9 cellular contexts compared by ENCODE assay signal in the genomic region with DNA sequence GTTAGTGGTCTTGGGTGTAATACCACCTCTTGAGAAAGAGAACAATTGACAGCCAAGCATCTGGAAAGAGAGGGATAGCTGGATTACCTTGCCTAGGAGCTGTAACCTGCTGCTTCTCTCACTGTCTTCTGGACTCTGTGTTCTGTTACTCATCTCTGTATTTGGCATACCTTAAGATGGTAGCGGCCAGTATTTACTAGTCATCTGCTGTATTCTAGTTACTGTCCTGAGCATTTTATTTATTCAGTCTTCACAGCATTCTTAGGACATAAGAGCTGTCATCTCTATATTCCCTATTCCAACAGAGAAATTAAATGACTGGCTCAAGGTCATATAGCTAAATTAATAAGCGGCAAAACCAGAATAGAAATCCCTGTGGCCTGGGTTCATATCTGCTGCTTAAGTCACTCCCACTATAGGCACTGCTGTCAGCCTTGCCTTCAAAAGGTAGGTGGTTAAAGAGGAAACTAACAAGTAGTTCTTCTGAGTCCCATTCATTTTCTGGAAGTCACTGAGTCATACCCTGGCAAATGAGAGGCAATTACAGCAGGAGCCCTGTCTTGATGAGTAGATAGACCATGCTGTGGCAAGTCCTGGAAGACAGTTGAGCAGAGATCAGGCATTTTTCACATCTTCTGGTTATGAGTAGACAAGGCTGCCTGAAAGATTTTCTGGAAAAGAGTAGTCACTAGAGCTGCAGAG.
A peak's percentile ranks its signal among the peaks of the same experiment; 100 is the strongest.
DNase-seq lines count a peak whose midpoint lies in the region; ATAC-seq and TF ChIP-seq lines count a peak whose summit lies in the region.
"Had no signal": no experiment of that assay in that cellular context is flagged by ENCODE, and none has a peak within 500 bp of the region (broad histone marks: within the 10 kb centered on the region; RNA-seq: fewer than 3 reads in every experiment).

No MANE protein-coding gene starts in this region.

- TF ChIP-seq EP300 in SK-N-SH (IDR thresholded peaks at IDR 0.05; ENCODE audit: borderline replicate concordance in 1 of 2, low read depth in 1 of 2, low read length in 1 of 2), result no peak
- no peak for TF ChIP-seq EP300 in sigmoid colon (IDR thresholded peaks at IDR 0.05)

- H3K4me2 ChIP-seq in SK-N-SH, result peak overlapping the region; percentile 59; the same call in 1 of the 2 replicates

- H3K4me1 ChIP-seq in SK-N-SH (ENCODE audit: control insufficient read depth in 1 of 2, insufficient read depth in 2 of 2, low read depth in 1 of 2, low read length in 1 of 2), result peaks cover 5 to 13% of the 10 kb centered on the region in 2 experiments; a peak in 2 of 4 replicates
- no peaks in the 10 kb centered on the region for H3K4me1 ChIP-seq in esophagus (ENCODE audit: control insufficient read depth in 2 of 2, insufficient read depth in 2 of 2, low read length in 1 of 2)
- H3K4me1 ChIP-seq in sigmoid colon, result peaks cover 0 to 31% (median 27%) of the 10 kb centered on the region in 4 donors

- H3K36me3 ChIP-seq in SK-N-SH (replicated peaks in 1 of 2; ENCODE audit: control insufficient read depth in 1 of 2, insufficient read depth in 2 of 2, low read length in 1 of 2) (peaks cover 24% of the 10 kb centered on the region in 2 experiments), esophagus (ENCODE audit: control insufficient read depth in 2 of 2, insufficient read depth in 2 of 2, low read length in 1 of 2) (peaks cover 4 to 5% of the 10 kb centered on the region in 2 donors), sigmoid colon (peaks cover 9 to 35% (median 16%) of the 10 kb centered on the region in 4 donors)

- H3K27me3 ChIP-seq in SK-N-SH (ENCODE audit: insufficient read depth) (no peaks in the 10 kb centered on the region), esophagus (ENCODE audit: control insufficient read depth in 1 of 2, insufficient read depth in 2 of 2, low read length in 2 of 2) (no peaks in the 10 kb centered on the region), sigmoid colon (no peaks in the 10 kb centered on the region)

- ATAC-seq in GM19463 (IDR thresholded peaks at IDR 0.05; ENCODE audit: unreplicated experiment), result no peak

- H3F3A ChIP-seq in SK-N-SH (replicated peaks; ENCODE audit: insufficient read depth), result peaks cover 27% of the 10 kb centered on the region

- H2AFZ ChIP-seq in SK-N-SH (ENCODE audit: low read depth), result no peak overlapping the region

- TF ChIP-seq RAD21 in SK-N-SH (IDR thresholded peaks at IDR 0.05; ENCODE audit: low read length), result no peak

- TF ChIP-seq CTCF in SK-N-SH (IDR thresholded peaks at IDR 0.05) (no peak), sigmoid colon (IDR thresholded peaks at IDR 0.05) (no peak)

- POLR2A ChIA-PET in SK-N-SH (lab: Yijun Ruan, JAX), result interaction anchor here (3.7 kb wide), 1 partner anchor 113 kb away, joined by 18 read pairs; no protein-coding TSS in a partner anchor

- WGBS in SK-N-SH (ENCODE audit: low lambda C conversion rate), result 63% methylated on average over 2 of the region's 2 CpGs
- WGBS in esophagus, 2 donors, result 55 to 56% methylated on average over 2 of the region's 2 CpGs
- 91 to 93% methylated on average over 2 of the region's 2 CpGs for WGBS in sigmoid colon, 2 donors

- CTCF ChIA-PET in SK-N-SH (lab: Yijun Ruan, JAX), result interaction anchor here (0.6 to 10.0 kb wide), 27 partner anchors 9 to 328 kb away, joined by 3 to 112 read pairs (median 5); a partner anchor contains a TSS

- peaks cover 77% of the 10 kb centered on the region for H3K79me2 ChIP-seq in SK-N-SH (ENCODE audit: insufficient read depth)

- H4K20me1 ChIP-seq in SK-N-SH (ENCODE audit: insufficient read depth), result peaks cover 59% of the 10 kb centered on the region

- DNase-seq in SIG-M5 treated with dmso at 0.1 percent for 504 hours (lab: John Stamatoyannopoulos, UW; ENCODE audit: unreplicated experiment) (peak; percentile 56), SIG-M5 (lab: John Stamatoyannopoulos, UW) (no peak), SK-N-SH (no peak), sigmoid colon (no peak), NCI-H2081 treated with DMSO at 0.1 percent for 48 hours (lab: John Stamatoyannopoulos, UW) (no peak), NCI-H82 treated with DMSO at 0.1 percent for 48 hours (lab: John Stamatoyannopoulos, UW; ENCODE audit: unreplicated experiment) (no peak)

- TF ChIP-seq POLR2A in sigmoid colon (IDR thresholded peaks at IDR 0.05), result no peak

- H3K9me3 ChIP-seq in SK-N-SH (no peaks in the 10 kb centered on the region), esophagus (ENCODE audit: control insufficient read depth in 2 of 2, insufficient read depth in 1 of 2, low read depth in 1 of 2, low read length in 1 of 2) (no peaks in the 10 kb centered on the region), sigmoid colon (no peaks in the 10 kb centered on the region)

- H3K9ac ChIP-seq in SK-N-SH, result no peak overlapping the region

- intact Hi-C loops in sigmoid colon (cut with DNase I), result loop anchor here (2.0 kb wide), 1 partner anchor 67 kb away; a partner anchor contains a TSS

- H3K4me3 ChIP-seq in SK-N-SH (ENCODE audit: low read depth in 2 of 2, low read length in 1 of 2) (no peak overlapping the region), esophagus (ENCODE audit: low read depth in 1 of 2, low read length in 2 of 2) (no peak overlapping the region), sigmoid colon (no peak overlapping the region)

- H3K27ac ChIP-seq in SK-N-SH (ENCODE audit: low read depth in 2 of 2, low read length in 1 of 2) (peak overlapping the region; percentile 34 to 69; a peak in 3 of 4 replicates), esophagus (ENCODE audit: low read depth in 2 of 2, low read length in 1 of 2) (peak overlapping the region; percentile 36 to 47), sigmoid colon (peak overlapping the region; percentile 4 to 63 (median 50))
- H3K27ac ChIP-seq: C4-2B had no signal

- H3K9me2 ChIP-seq in SK-N-SH, result no peaks in the 10 kb centered on the region

TF ChIP-seq in SK-N-SH, 30 proteins besides CTCF, POLR2A, EP300 and RAD21 (continues in another document):
- no peak for TF ChIP-seq TEAD4 (IDR thresholded peaks at IDR 0.05; ENCODE audit: borderline replicate concordance, insufficient read depth)
- TF ChIP-seq TCF12 (IDR thresholded peaks at IDR 0.05), result peak; percentile 54; the same call in 1 of the 2 replicates
- no peak for TF ChIP-seq CHD2 (IDR thresholded peaks at IDR 0.05; ENCODE audit: low read length, partially characterized antibody)
- TF ChIP-seq ELF1 (IDR thresholded peaks at IDR 0.05), result no peak
- TF ChIP-seq, protein P1, sequence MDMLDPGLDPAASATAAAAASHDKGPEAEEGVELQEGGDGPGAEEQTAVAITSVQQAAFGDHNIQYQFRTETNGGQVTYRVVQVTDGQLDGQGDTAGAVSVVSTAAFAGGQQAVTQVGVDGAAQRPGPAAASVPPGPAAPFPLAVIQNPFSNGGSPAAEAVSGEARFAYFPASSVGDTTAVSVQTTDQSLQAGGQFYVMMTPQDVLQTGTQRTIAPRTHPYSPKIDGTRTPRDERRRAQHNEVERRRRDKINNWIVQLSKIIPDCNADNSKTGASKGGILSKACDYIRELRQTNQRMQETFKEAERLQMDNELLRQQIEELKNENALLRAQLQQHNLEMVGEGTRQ (IDR thresholded peaks at IDR 0.05; ENCODE audit: borderline replicate concordance, low read depth, low read length), result no peak
- TF ChIP-seq GABPA (IDR thresholded peaks at IDR 0.05; ENCODE audit: low read depth), result no peak
- TF ChIP-seq NFIC (IDR thresholded peaks at IDR 0.05; ENCODE audit: borderline replicate concordance), result peak; percentile 35; the same call in 1 of the 2 replicates
- TF ChIP-seq, protein P2, sequence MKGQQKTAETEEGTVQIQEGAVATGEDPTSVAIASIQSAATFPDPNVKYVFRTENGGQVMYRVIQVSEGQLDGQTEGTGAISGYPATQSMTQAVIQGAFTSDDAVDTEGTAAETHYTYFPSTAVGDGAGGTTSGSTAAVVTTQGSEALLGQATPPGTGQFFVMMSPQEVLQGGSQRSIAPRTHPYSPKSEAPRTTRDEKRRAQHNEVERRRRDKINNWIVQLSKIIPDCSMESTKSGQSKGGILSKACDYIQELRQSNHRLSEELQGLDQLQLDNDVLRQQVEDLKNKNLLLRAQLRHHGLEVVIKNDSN (IDR thresholded peaks at IDR 0.05; ENCODE audit: borderline replicate concordance, low read depth), result no peak
- TF ChIP-seq, protein P3, sequence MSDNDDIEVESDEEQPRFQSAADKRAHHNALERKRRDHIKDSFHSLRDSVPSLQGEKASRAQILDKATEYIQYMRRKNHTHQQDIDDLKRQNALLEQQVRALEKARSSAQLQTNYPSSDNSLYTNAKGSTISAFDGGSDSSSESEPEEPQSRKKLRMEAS (IDR thresholded peaks at IDR 0.05; ENCODE audit: low read depth), result 0 out of 2 replicates have a peak, but pooled peaks have one; percentile 34
- no peak for TF ChIP-seq RXRA (IDR thresholded peaks at IDR 0.05; ENCODE audit: borderline replicate concordance, low read depth)
- TF ChIP-seq FOXM1 (IDR thresholded peaks at IDR 0.05; ENCODE audit: low read depth), result no peak
- TF ChIP-seq, protein P4, sequence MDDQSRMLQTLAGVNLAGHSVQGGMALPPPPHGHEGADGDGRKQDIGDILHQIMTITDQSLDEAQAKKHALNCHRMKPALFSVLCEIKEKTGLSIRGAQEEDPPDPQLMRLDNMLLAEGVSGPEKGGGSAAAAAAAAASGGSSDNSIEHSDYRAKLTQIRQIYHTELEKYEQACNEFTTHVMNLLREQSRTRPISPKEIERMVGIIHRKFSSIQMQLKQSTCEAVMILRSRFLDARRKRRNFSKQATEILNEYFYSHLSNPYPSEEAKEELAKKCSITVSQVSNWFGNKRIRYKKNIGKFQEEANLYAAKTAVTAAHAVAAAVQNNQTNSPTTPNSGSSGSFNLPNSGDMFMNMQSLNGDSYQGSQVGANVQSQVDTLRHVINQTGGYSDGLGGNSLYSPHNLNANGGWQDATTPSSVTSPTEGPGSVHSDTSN (IDR thresholded peaks at IDR 0.05), result peak; percentile 24; the same call in 1 of the 2 replicates
- TF ChIP-seq NRF1 (IDR thresholded peaks at IDR 0.05; ENCODE audit: low read depth, low read length), result no peak
- TF ChIP-seq EZH2phosphoT487 (IDR thresholded peaks at IDR 0.05; ENCODE audit: borderline replicate concordance, low read depth), result no peak
- TF ChIP-seq SIN3A (IDR thresholded peaks at IDR 0.05; ENCODE audit: borderline replicate concordance, low read depth, low read length), result peak; percentile 43; the same call in 1 of the 2 replicates
- TF ChIP-seq MEF2A (IDR thresholded peaks at IDR 0.05; ENCODE audit: borderline replicate concordance, low read depth), result no peak
- peak; percentile 58; the same call in 1 of the 2 replicates for TF ChIP-seq JUND (IDR thresholded peaks at IDR 0.05)
- TF ChIP-seq TAF1 (IDR thresholded peaks at IDR 0.05; ENCODE audit: borderline replicate concordance, low read depth, low read length), result no peak
- no peak for TF ChIP-seq FOXJ3 (CRISPR knock-in tag; IDR thresholded peaks at IDR 0.05)
- no peak for TF ChIP-seq SMC3 (IDR thresholded peaks at IDR 0.05; ENCODE audit: low read depth, low read length)
